Comparison of ENCODE assay signal across 8 cellular contexts in genomic region chr22:30485362-30485988, GRCh38. TPM values are rescaled to one million over a fixed set of nuclear protein-coding genes. Genes with fewer than 3 reads are reported as not detected.
DNase-seq lines count a peak whose midpoint lies in the region; ATAC-seq, FAIRE-seq and TF ChIP-seq lines count a peak whose summit lies in the region.

No MANE protein-coding gene starts in this region.

- peak; percentile 81 for TF ChIP-seq CTCF in fibroblast of villous mesenchyme (IDR thresholded peaks at IDR 0.05; ENCODE audit: insufficient read depth, low read depth, low read length)

- no peak overlapping the region for H3K4me3 ChIP-seq in fibroblast of villous mesenchyme (ENCODE audit: low read depth, low read length)

- FAIRE-seq in H54 (lab: Jason Lieb, UNC), result no peak
- no peak for FAIRE-seq in RCC 7860 (lab: Jason Lieb, UNC)

- ATAC-seq in HG02763 (IDR thresholded peaks at IDR 0.05; ENCODE audit: unreplicated experiment), result no peak

- DNase-seq in CD1c-positive myeloid dendritic cell (ENCODE audit: extremely low spot score), result peak; percentile 77
- DNase-seq in H54 (ENCODE audit: insufficient read length, low spot score), result peak; percentile 81
- peak; percentile 21 for DNase-seq in RCC 7860 (ENCODE audit: low spot score)
- DNase-seq in activated T-helper 1 cell treated with anti-CD3 and anti-CD28 coated beads, Interleukin-2, amount 50 U/mL, for 16 hours (ENCODE audit: low read depth in 1 of 2, low spot score in 1 of 2), result peak; percentile 59 to 66
- DNase-seq in fibroblast of villous mesenchyme (ENCODE audit: low read depth), result peak; percentile 52
- peak; percentile 10 for DNase-seq in occipital lobe (lab: John Stamatoyannopoulos, UW)
- DNase-seq in superior temporal gyrus (ENCODE audit: extremely low spot score), result peak; percentile 65

- no peak for TF ChIP-seq POLR2A in H54 (IDR thresholded peaks at IDR 0.05; ENCODE audit: low read depth, low read length)

RNA-seq across cellular contexts. Expression of gene SEC14L3, which starts 13.7 kb away (rescaled TPM):
- not detected in 2 replicates for total RNA-seq in fibroblast of villous mesenchyme
- not detected for total RNA-seq in occipital lobe

RNA-seq across cellular contexts. Expression of gene SEC14L4, which starts 20.0 kb away (rescaled TPM):
- under 0.01 TPM in 2 replicates for total RNA-seq in fibroblast of villous mesenchyme
- not detected for total RNA-seq in occipital lobe

RNA-seq across cellular contexts. Expression of gene MTFP1, which starts 59.9 kb away (rescaled TPM):
- total RNA-seq in fibroblast of villous mesenchyme (10.8 and 11.3 TPM in 2 replicates), occipital lobe (2.3 TPM)

Comparison
In these comparisons a context has a peak if more than half of its experiments do, and no peak if none do; other contexts are left out.
1. DNase-seq: peak in every context shown above with its lines; median percentile 81 in H54; 77 in CD1c-positive myeloid dendritic cell; 65 in superior temporal gyrus; 62 in activated T-helper 1 cell treated with anti-CD3 and anti-CD28 coated beads, Interleukin-2, amount 50 U/mL, for 16 hours; 52 in fibroblast of villous mesenchyme; 21 in RCC 7860; 10 in occipital lobe.